21 cellular contexts compared by ENCODE assay signal in the genomic region with DNA sequence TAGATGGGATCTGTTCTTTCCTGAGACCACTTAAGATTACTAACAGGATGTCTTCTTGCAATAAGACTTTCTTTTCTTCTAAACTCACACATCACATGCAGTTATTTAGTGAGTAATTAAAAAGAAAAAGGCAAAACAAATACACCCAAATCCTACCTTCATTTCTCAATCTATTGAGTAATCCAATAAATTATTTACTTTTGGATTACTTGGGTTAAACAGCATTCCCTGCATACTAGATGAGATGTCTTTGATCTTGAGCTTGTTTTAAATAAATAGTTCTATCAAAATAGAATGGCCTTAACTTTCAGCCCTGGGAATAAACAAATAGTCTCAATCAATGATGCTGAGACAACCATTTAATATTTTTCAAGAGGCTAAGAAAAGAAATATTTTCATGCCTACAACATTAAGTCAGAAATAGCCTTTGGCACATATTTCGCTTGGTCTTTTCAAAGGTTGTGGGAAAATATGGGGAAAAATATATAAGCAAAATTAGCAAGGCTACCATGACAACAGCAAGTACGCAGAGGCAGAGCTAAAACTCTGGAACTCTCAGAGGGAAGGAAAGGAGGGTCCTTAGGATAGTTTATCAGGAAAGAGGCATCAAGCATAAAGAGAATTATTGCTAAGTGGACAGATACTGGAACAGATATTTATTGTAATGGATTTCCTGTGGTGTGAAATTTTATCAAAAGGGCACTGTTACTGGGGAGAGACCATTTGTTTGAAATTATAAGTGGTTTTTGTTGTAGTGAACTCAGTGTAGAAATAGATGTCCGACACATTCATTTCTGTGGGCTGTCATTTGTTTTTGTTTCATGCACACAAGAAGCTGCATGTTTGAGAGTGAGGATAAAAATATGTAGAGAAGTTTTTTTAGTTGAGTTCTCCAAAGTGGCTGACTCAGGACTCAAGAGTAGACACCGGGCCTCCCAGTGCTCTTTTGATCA.
A peak's percentile ranks its signal among the peaks of the same experiment; 100 is the strongest.
DNase-seq lines count a peak whose midpoint lies in the region; ATAC-seq and TF ChIP-seq lines count a peak whose summit lies in the region.
"Had no signal": no experiment of that assay in that cellular context is flagged by ENCODE, and none has a peak within 500 bp of the region (broad histone marks: within the 10 kb centered on the region; RNA-seq: fewer than 3 reads in every experiment).

No MANE protein-coding gene starts in this region.

- ATAC-seq in HG03159 (IDR thresholded peaks at IDR 0.05; ENCODE audit: unreplicated experiment) = no peak
- no peak for ATAC-seq in naive thymus-derived CD8-positive, alpha-beta T cell
- ATAC-seq: left cardiac atrium had no signal

- H3K9me3 ChIP-seq in GM23248 (ENCODE audit: low read depth) (no peaks in the 10 kb centered on the region), right atrium auricular region (no peaks in the 10 kb centered on the region)

- H3K4me3 ChIP-seq in GM23248 (no peak overlapping the region), astrocyte of the cerebellum (ENCODE audit: low read depth, low read length) (no peak overlapping the region), right atrium auricular region (no peak overlapping the region)

- H3K4me2 ChIP-seq in GM23248 (ENCODE audit: unreplicated experiment) = no peak overlapping the region

- H3K27me3 ChIP-seq in GM23248 (replicated peaks; ENCODE audit: insufficient read depth) = no peaks in the 10 kb centered on the region
- H3K27me3 ChIP-seq in right atrium auricular region = no peaks in the 10 kb centered on the region

- H3F3A ChIP-seq in GM23248 (ENCODE audit: insufficient read depth) = 0 out of 2 replicates have a peak, but pooled peaks cover 11% of the 10 kb centered on the region

- H3K36me3 Mint-ChIP-seq in naive thymus-derived CD8-positive, alpha-beta T cell = no peaks in the 10 kb centered on the region

- H3K9me2 ChIP-seq in GM23248 (ENCODE audit: insufficient read depth) = no peaks in the 10 kb centered on the region

- no peak overlapping the region for H3K4me3 Mint-ChIP-seq in naive thymus-derived CD8-positive, alpha-beta T cell
- H3K4me3 Mint-ChIP-seq: T-helper 1 cell treated with Interleukin-12 subunit alpha and Interleukin-12 subunit beta and Interleukin-4 antibody, amounts not matched to agents 30 μg/mL and 1 μg/mL, for 36 hours had no signal

- in situ Hi-C loops in GM23248 (cut with MboI) (no loop called here), astrocyte of the cerebellum (cut with HindIII; ENCODE audit: low sequenced_read_pairs) (no loop called here)

- 72 to 73% methylated on average over 4 of the region's 4 CpGs for WGBS in GM23248 (ENCODE audit: low coverage in 1 of 2, low lambda C conversion rate in 2 of 2, missing lambda C conversion rate in 2 of 2), 2 experiments

- no peaks in the 10 kb centered on the region for H3K27me3 Mint-ChIP-seq in naive thymus-derived CD8-positive, alpha-beta T cell

- peaks cover 22% of the 10 kb centered on the region for H3K4me1 ChIP-seq in GM23248 (ENCODE audit: insufficient read depth)
- no peaks in the 10 kb centered on the region for H3K4me1 ChIP-seq in right atrium auricular region

- H2AFZ ChIP-seq in GM23248 = no peak overlapping the region

- H3K27ac ChIP-seq in GM23248 = no peak overlapping the region
- H3K27ac ChIP-seq in right atrium auricular region = no peak overlapping the region
- H3K27ac ChIP-seq: VCaP had no signal

- no peaks in the 10 kb centered on the region for H3K79me2 ChIP-seq in GM23248 (ENCODE audit: insufficient read depth)

- TF ChIP-seq CTCF in astrocyte of the cerebellum (IDR thresholded peaks at IDR 0.05; ENCODE audit: low read depth, low read length, missing control alignments) = no peak
- TF ChIP-seq CTCF in right atrium auricular region (IDR thresholded peaks at IDR 0.05) = no peak

- H3K4me1 Mint-ChIP-seq in naive thymus-derived CD8-positive, alpha-beta T cell = no peaks in the 10 kb centered on the region

- POLR2A ChIA-PET in naive thymus-derived CD8-positive, alpha-beta T cell (lab: Charles Lee) = no interaction called here

- no peaks in the 10 kb centered on the region for H3K36me3 ChIP-seq in GM23248 (ENCODE audit: low read depth)
- H3K36me3 ChIP-seq in right atrium auricular region = no peaks in the 10 kb centered on the region

- peaks cover 0 to 28% (median 3%) of the 10 kb centered on the region in 9 donors for H3K9me3 Mint-ChIP-seq in naive thymus-derived CD8-positive, alpha-beta T cell

- no peaks in the 10 kb centered on the region for H4K20me1 ChIP-seq in GM23248 (ENCODE audit: insufficient read depth)

- no peak overlapping the region for H3K9ac ChIP-seq in GM23248

- peak; percentile 22 for DNase-seq in GM23248
- peak; percentile 59 for DNase-seq in astrocyte of the cerebellum (ENCODE audit: low read depth)
- peak; percentile 30 for DNase-seq in hepatic stellate cell (ENCODE audit: low spot score)
- DNase-seq in superior temporal gyrus (ENCODE audit: extremely low spot score) = peak; percentile 23
- no peak for DNase-seq in right atrium auricular region (ENCODE audit: low spot score)
- DNase-seq in naive thymus-derived CD8-positive, alpha-beta T cell = no peak
- no peak for DNase-seq in DMS53 (lab: John Stamatoyannopoulos, UW)
- DNase-seq: activated CD4-positive, alpha-beta T cell treated with anti-CD3 and anti-CD28 coated beads, Interleukin-2, amount 50 U/mL, for 4 hours; activated gamma-delta T cell treated with Interleukin-2 at 50 U/mL for 16 hours; EL; left cardiac atrium; midbrain; NCI-H1092 treated with DMSO at 0.1 percent for 48 hours; NCI-H526 treated with DMSO at 0.1 percent for 48 hours; SHP77; stimulated activated CD4-positive, alpha-beta T cell treated with anti-CD3 and anti-CD28 coated beads, Interleukin-12 subunit alpha, Interleukin-12 subunit beta, amount 100 ng/mL, for 4 hours; stimulated activated CD8-positive, alpha-beta memory T cell treated with anti-CD3 and anti-CD28 coated beads, Interleukin-4, amount 100 ng/mL, for 48 hours; substantia nigra had no signal

- no peak overlapping the region for H3K27ac Mint-ChIP-seq in naive thymus-derived CD8-positive, alpha-beta T cell
- H3K27ac Mint-ChIP-seq: T-helper 1 cell treated with Interleukin-12 subunit alpha and Interleukin-12 subunit beta and Interleukin-4 antibody, amounts not matched to agents 30 μg/mL and 1 μg/mL, for 36 hours had no signal

Comparison
In these comparisons a context has a peak if more than half of its experiments do, and no peak if none do; other contexts are left out.
1. DNase-seq: peak in GM23248 (single experiment), astrocyte of the cerebellum (single experiment), hepatic stellate cell (single experiment) and superior temporal gyrus (single experiment); none in right atrium auricular region (single experiment), naive thymus-derived CD8-positive, alpha-beta T cell (0 of 10) and DMS53 (single experiment).